ENCODE assay signal across 8 cellular contexts in the genomic region with DNA sequence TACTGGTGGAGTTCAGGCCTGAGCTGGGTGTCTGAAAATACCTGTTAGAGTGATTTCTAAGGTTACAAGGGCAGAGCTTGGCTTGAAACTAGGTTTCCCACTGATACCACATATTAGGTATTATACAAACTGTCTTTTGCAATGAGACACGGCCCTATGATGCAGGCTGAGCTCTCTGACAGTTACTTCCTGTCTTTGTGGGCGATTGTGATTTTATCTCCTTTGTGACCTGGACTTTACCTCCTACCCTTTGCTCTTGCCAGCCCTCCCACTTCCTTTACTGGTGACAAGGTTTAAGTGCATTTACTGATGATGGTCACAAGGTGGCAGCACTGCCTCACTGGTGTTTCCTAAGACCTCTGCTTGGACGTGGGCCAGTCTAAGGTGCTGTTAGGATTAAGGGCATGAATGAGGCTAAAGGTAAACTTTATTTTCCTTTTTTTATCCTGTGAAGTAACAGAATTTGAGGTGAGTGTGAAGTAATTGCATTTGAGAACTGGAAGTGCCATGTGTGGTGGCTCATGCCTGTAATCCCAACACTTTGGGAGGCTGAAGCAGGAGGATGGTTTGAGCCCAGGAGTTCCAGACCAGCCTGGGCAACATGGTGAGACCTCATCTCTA. TPM values are rescaled to one million over a fixed set of nuclear protein-coding genes. Genes with fewer than 3 reads are reported as not detected.
DNase-seq lines count a peak whose midpoint lies in the region; ATAC-seq and TF ChIP-seq lines count a peak whose summit lies in the region.

No MANE protein-coding gene starts in this region.

- H3K9me3 ChIP-seq in endocrine pancreas (ENCODE audit: control insufficient read depth, low read length), result no peaks in the 10 kb centered on the region

- no peaks in the 10 kb centered on the region for H3K4me1 Mint-ChIP-seq in mesothelial cell of epicardium

- no peaks in the 10 kb centered on the region for H3K27me3 ChIP-seq in endocrine pancreas (ENCODE audit: control insufficient read depth, insufficient read depth, low read length)

- peak overlapping the region; percentile 33 for H3K9ac ChIP-seq in endocrine pancreas (ENCODE audit: control insufficient read depth, insufficient read depth, low read length)

- no peaks in the 10 kb centered on the region for H3K36me3 Mint-ChIP-seq in mesothelial cell of epicardium

- H3K9me3 Mint-ChIP-seq in mesothelial cell of epicardium, result no peaks in the 10 kb centered on the region

- no peak overlapping the region for H3K27ac Mint-ChIP-seq in mesothelial cell of epicardium

- ATAC-seq in GM18867 (IDR thresholded peaks at IDR 0.05; ENCODE audit: unreplicated experiment), result peak; percentile 75
- peak; percentile 86 for ATAC-seq in HG03565 (IDR thresholded peaks at IDR 0.05; ENCODE audit: unreplicated experiment)

- peaks cover 5% of the 10 kb centered on the region for H3K27me3 Mint-ChIP-seq in mesothelial cell of epicardium (ENCODE audit: low read depth)

- no peaks in the 10 kb centered on the region for H3K4me1 ChIP-seq in endocrine pancreas (ENCODE audit: control insufficient read depth, insufficient read depth, low read length)

- no peak overlapping the region for H3K4me3 ChIP-seq in endocrine pancreas (ENCODE audit: control insufficient read depth, insufficient read depth, low read length)

- TF ChIP-seq CTCF in mesothelial cell of epicardium (IDR thresholded peaks at IDR 0.05; ENCODE audit: unreplicated experiment), result peak; percentile 87

- H3K4me3 Mint-ChIP-seq in mesothelial cell of epicardium, result no peak overlapping the region

- DNase-seq in AG08396 (ENCODE audit: low spot score), result peak; percentile 71
- peak; percentile 59 for DNase-seq in NCI-H82 treated with DMSO at 0.1 percent for 48 hours (lab: John Stamatoyannopoulos, UW; ENCODE audit: unreplicated experiment)
- peak; percentile 51 to 54 for DNase-seq in activated CD8-positive, alpha-beta memory T cell treated with anti-CD3 and anti-CD28 coated beads for 1 hour (ENCODE audit: extremely low read depth in 1 of 2, low read depth in 1 of 2)
- DNase-seq in mesothelial cell of epicardium (ENCODE audit: low spot score in 2 of 2, unreplicated experiment in 2 of 2), result peak; percentile 52 to 65
- peak; percentile 53 to 55 for DNase-seq in stimulated activated CD8-positive, alpha-beta memory T cell treated with anti-CD3 and anti-CD28 coated beads, Interleukin-2, amount 100 ng/mL, for 48 hours (ENCODE audit: low read depth in 2 of 2)

- H3K36me3 ChIP-seq in endocrine pancreas (ENCODE audit: control insufficient read depth, insufficient read depth, low read length), result no peaks in the 10 kb centered on the region

RNA-seq across cellular contexts. Expression of a gene that starts 7.7 kb away (rescaled TPM):
- total RNA-seq in mesothelial cell of epicardium, result not detected in 3 replicates

RNA-seq across cellular contexts. Expression of a gene that starts 23.2 kb away (rescaled TPM):
- 8.6 to 10.8 TPM (median 8.8 TPM) in 3 replicates for total RNA-seq in mesothelial cell of epicardium
